ENCODE assay signal across 9 cellular contexts in genomic region chr1:221708076-221708571, GRCh38. TPM values are rescaled to one million over a fixed set of nuclear protein-coding genes. Genes with fewer than 3 reads are reported as not detected.
DNase-seq lines count a peak whose midpoint lies in the region; ATAC-seq, FAIRE-seq and TF ChIP-seq lines count a peak whose summit lies in the region.
"Had no signal": no experiment of that assay in that cellular context is flagged by ENCODE, and none has a peak within 500 bp of the region (broad histone marks: within the 10 kb centered on the region; RNA-seq: fewer than 3 reads in every experiment).

No MANE protein-coding gene starts in this region.

- H3K9me3 Mint-ChIP-seq in natural killer cell, result no peaks in the 10 kb centered on the region

- peak overlapping the region; percentile 62 for H3K4me3 Mint-ChIP-seq in natural killer cell

- peak; percentile 60 for ATAC-seq in Right ventricle myocardium superior (ENCODE audit: poor library complexity)
- peak; percentile 49 for ATAC-seq in HG02938 (IDR thresholded peaks at IDR 0.05; ENCODE audit: unreplicated experiment)
- peak; percentile 83 for ATAC-seq in K562
- ATAC-seq in natural killer cell, result peak; percentile 39 to 78 (median 72)

- no peak; the same call in 1 of the 2 replicates for TF ChIP-seq POLR2A in K562 (conservative IDR thresholded peaks at IDR 0.05)

- H3K4me1 Mint-ChIP-seq in natural killer cell, result peaks cover 72 to 75% of the 10 kb centered on the region in 2 donors

- TF ChIP-seq CTCF in right atrium auricular region (IDR thresholded peaks at IDR 0.05) (no peak), OCI-LY3 (IDR thresholded peaks at IDR 0.05; ENCODE audit: low read depth, low read length) (no peak), K562 (IDR thresholded peaks at IDR 0.05 in 2 of 3, conservative IDR thresholded peaks at IDR 0.05 in 1 of 3; ENCODE audit: insufficient read depth in 2 of 3, low read depth in 1 of 3, low read length in 3 of 3) (no peak), natural killer cell (IDR thresholded peaks at IDR 0.05) (no peak)

- no peak overlapping the region for H3K27ac ChIP-seq in right atrium auricular region
- peak overlapping the region; percentile 48 for H3K27ac ChIP-seq in OCI-LY3 (ENCODE audit: low read length)
- peak overlapping the region; percentile 86 for H3K27ac ChIP-seq in K562 (ENCODE audit: extremely low read depth, low read depth, low read length)

- peak overlapping the region; percentile 91 to 99 for H3K27ac Mint-ChIP-seq in natural killer cell

- peaks cover 18% of the 10 kb centered on the region for H3K36me3 ChIP-seq in right atrium auricular region
- H3K36me3 ChIP-seq in OCI-LY3 (replicated peaks; ENCODE audit: low read depth, low read length), result peaks cover 39% of the 10 kb centered on the region
- H3K36me3 ChIP-seq in K562 (ENCODE audit: control insufficient read depth, insufficient read depth, low read length), result peaks cover 21% of the 10 kb centered on the region

- no peaks in the 10 kb centered on the region for H3K36me3 Mint-ChIP-seq in natural killer cell

- 0% methylated on average over 5 of the region's 5 CpGs for WGBS in K562 (ENCODE audit: insufficient coverage, low coverage, missing lambda C conversion rate)

- H3K27me3 Mint-ChIP-seq in natural killer cell (ENCODE audit: low read depth in 2 of 2), result no peaks in the 10 kb centered on the region

- H3K4me1 ChIP-seq in right atrium auricular region, result peaks cover 0 to 36% of the 10 kb centered on the region in 2 donors
- H3K4me1 ChIP-seq in OCI-LY3 (ENCODE audit: low read length), result peaks cover 47% of the 10 kb centered on the region
- peaks cover 10 to 59% of the 10 kb centered on the region in 2 experiments for H3K4me1 ChIP-seq in K562 (replicated peaks in 1 of 2; ENCODE audit: control insufficient read depth in 2 of 2, insufficient read depth in 2 of 2, low read length in 2 of 2)

- H4K20me1 ChIP-seq in OCI-LY3 (ENCODE audit: insufficient read depth, low read length) (no peaks in the 10 kb centered on the region), K562 (replicated peaks; ENCODE audit: control insufficient read depth, insufficient read depth, low read length) (no peaks in the 10 kb centered on the region)

- intact Hi-C loops in Right ventricle myocardium superior (cut with DNase I) (no loop called here), K562 (cut with micrococcal nuclease) (loop anchor here (1.0 to 2.0 kb wide), 2 partner anchors 15 to 35 kb away; partner anchors contain the start of gene DUSP10), natural killer cell (cut with micrococcal nuclease) (loop anchor here (1.0 kb wide), 6 partner anchors 34 to 187 kb away; partner anchors contain the start of gene DUSP10)

- H3K9me3 ChIP-seq in right atrium auricular region, result no peaks in the 10 kb centered on the region
- H3K9me3 ChIP-seq in OCI-LY3 (ENCODE audit: insufficient read depth, low read length), result no peaks in the 10 kb centered on the region
- H3K9me3 ChIP-seq in K562 (replicated peaks; ENCODE audit: control insufficient read depth, insufficient read depth, low read depth, low read length), result no peaks in the 10 kb centered on the region

- in situ Hi-C loops in K562 (cut with MboI), result no loop called here

- peak overlapping the region; percentile 20; the same call in 1 of the 2 replicates for H3K9ac ChIP-seq in OCI-LY3 (ENCODE audit: low read length)
- H3K9ac ChIP-seq in K562 (ENCODE audit: insufficient read depth in 1 of 2, low read depth in 2 of 2, low read length in 2 of 2), result peak overlapping the region in 1 of 2 experiments; percentile 59; a peak in 2 of 4 replicates

- peak; percentile 57 to 64 for TF ChIP-seq RAD21 in K562 (CRISPR knock-in tag; conservative IDR thresholded peaks at IDR 0.05 in 1 of 2, IDR thresholded peaks at IDR 0.05 in 1 of 2)

- FAIRE-seq in K562 (lab: Jason Lieb, UNC), result peak; percentile 92
- FAIRE-seq: endothelial cell of umbilical vein had no signal

- peak; percentile 99 for TF ChIP-seq EP300 in K562 (IDR thresholded peaks at IDR 0.05; ENCODE audit: low read length)

- H3K79me2 ChIP-seq in OCI-LY3 (ENCODE audit: low read length) (peaks cover 55% of the 10 kb centered on the region), K562 (ENCODE audit: control insufficient read depth, insufficient read depth, low read length) (peaks cover 20% of the 10 kb centered on the region)

- H3K9me1 ChIP-seq in K562 (ENCODE audit: control insufficient read depth, insufficient read depth, low read length), result no peaks in the 10 kb centered on the region

- CTCF ChIA-PET in K562 (lab: Yijun Ruan, JAX; ENCODE audit: low intra/inter-chr PET ratio), result no interaction called here

- H3K4me2 ChIP-seq in OCI-LY3 (ENCODE audit: low read length) (peak overlapping the region; percentile 64), K562 (ENCODE audit: insufficient read depth, low read length) (peak overlapping the region; percentile 29)

- H3K27me3 ChIP-seq in right atrium auricular region, result no peaks in the 10 kb centered on the region
- H3K27me3 ChIP-seq in OCI-LY3 (ENCODE audit: low read depth, low read length), result no peaks in the 10 kb centered on the region
- no peaks in the 10 kb centered on the region for H3K27me3 ChIP-seq in K562 (ENCODE audit: control insufficient read depth in 2 of 2, insufficient read depth in 2 of 2, low read length in 2 of 2)

- no peak overlapping the region for H3K4me3 ChIP-seq in right atrium auricular region
- H3K4me3 ChIP-seq in OCI-LY3 (ENCODE audit: low read length), result peak overlapping the region; percentile 15
- no peak overlapping the region for H3K4me3 ChIP-seq in K562

- POLR2A ChIA-PET in K562 (lab: Yijun Ruan, JAX), result interaction anchor here (0.9 to 1.3 kb wide), 2 partner anchors 10 to 34 kb away, joined by 4 read pairs; partner anchors contain the start of gene DUSP10

- no peak overlapping the region for H2AFZ ChIP-seq in OCI-LY3 (ENCODE audit: low read depth, low read length)
- H2AFZ ChIP-seq in K562 (ENCODE audit: low read depth, low read length), result peak overlapping the region; percentile 79

- DNase-seq in Right ventricle myocardium superior (no peak), right atrium auricular region (ENCODE audit: low spot score) (no peak), K562 (ENCODE audit: extremely low read depth in 1 of 4, low spot score in 3 of 4) (peak; percentile 51 to 90 (median 71)), natural killer cell (peak; percentile 62), NCI-H2029 treated with DMSO at 0.1 percent for 48 hours (lab: John Stamatoyannopoulos, UW) (no peak), NCI-H128 (lab: John Stamatoyannopoulos, UW; ENCODE audit: unreplicated experiment) (no peak)

- no TSS peak for BruUV-seq in K562 (replicated peaks; lab: Mats Ljungman, UMichigan)

TF ChIP-seq in K562, 482 proteins besides CTCF, POLR2A, EP300 and RAD21 (continues in another document):
- TF ChIP-seq NUFIP1 (IDR thresholded peaks at IDR 0.05; ENCODE audit: partially characterized antibody), result no peak
- no peak for TF ChIP-seq XRCC3 (IDR thresholded peaks at IDR 0.05)
- TF ChIP-seq ZNF584 (CRISPR knock-in tag; IDR thresholded peaks at IDR 0.05; ENCODE audit: low read depth), result peak; percentile 95
- no peak for TF ChIP-seq HOXB6 (CRISPR knock-in tag; IDR thresholded peaks at IDR 0.05; ENCODE audit: borderline replicate concordance)
- no peak for TF ChIP-seq CSDE1 (IDR thresholded peaks at IDR 0.05)
- no peak for TF ChIP-seq SRSF1 (IDR thresholded peaks at IDR 0.05; ENCODE audit: low read depth, low read length)
- no peak; the same call in 1 of the 2 replicates for TF ChIP-seq TCFL5 (CRISPR knock-in tag; conservative IDR thresholded peaks at IDR 0.05)
- peak; percentile 66 for TF ChIP-seq ZNF239 (CRISPR knock-in tag; IDR thresholded peaks at IDR 0.05)
- TF ChIP-seq RHOXF2B (CRISPR knock-in tag; conservative IDR thresholded peaks at IDR 0.05), result no peak

RNA-seq across cellular contexts. Expression of gene DUSP10, which starts 33.8 kb away (rescaled TPM):
- total RNA-seq in Right ventricle myocardium superior (4.5 TPM), right atrium auricular region (1 to 10 TPM; 3.3 to 6.4 TPM), K562 (2014; rRNA removed) (6.6 and 7.3 TPM in 2 replicates), K562 (2014; rRNA removed; fragmentation: Illumina TruSeq; extraction: Trizol) (6.3 and 7.6 TPM in 2 replicates), K562 (2015; rRNA removed; fragmentation: Illumina TruSeq; extraction: Trizol) (7.0 and 7.8 TPM in 2 replicates), K562 (2021) (5.9 and 6.1 TPM in 2 replicates), natural killer cell (100 to 1,000 TPM; 109 to 231 (median 210) TPM)
- 5.0 and 6.0 TPM in 2 replicates for total RNA-seq in K562 (2011; cell fraction: chromatin; rRNA removed; ENCODE audit: low replicate concordance)
- total RNA-seq in K562 (2011; cell fraction: nucleolus; rRNA removed), result 3.9 and 4.0 TPM in 2 replicates
- total RNA-seq in K562 (2011; cell fraction: nucleoplasm; rRNA removed), result 3.6 and 4.4 TPM in 2 replicates
- polyA plus RNA-seq in K562 (2011; rRNA removed) (1.7 and 3.1 TPM in 2 replicates), K562 (2014; fragmentation: Illumina TruSeq; extraction: Trizol) (6.2 and 8.3 TPM in 2 replicates), K562 (2014; fragmentation: Nextera tagmentation; extraction: Ambion mirVana) (1 to 10 TPM; 3.8 to 5.5 TPM), K562 (2014; rRNA removed) (5.4 and 6.6 TPM in 2 replicates)
- 3.6 and 4.4 TPM in 2 replicates for polyA plus RNA-seq in K562 (2011; cell fraction: cytosol; rRNA removed)
- 3.0 and 4.0 TPM in 2 replicates for polyA plus RNA-seq in K562 (2011; cell fraction: nucleus; rRNA removed)
- 5.8 and 10.6 TPM in 2 replicates for polyA plus RNA-seq in K562 (2012)
- polyA minus RNA-seq in K562 (2011; rRNA and poly(A)+ RNA removed), result 4.8 and 6.1 TPM in 2 replicates
- polyA minus RNA-seq in K562 (2011; cell fraction: cytosol; rRNA and poly(A)+ RNA removed), result 1.0 and 1.4 TPM in 2 replicates
- 4.8 and 8.7 TPM in 2 replicates for polyA minus RNA-seq in K562 (2011; cell fraction: nucleus; rRNA and poly(A)+ RNA removed)

Comparison
In these comparisons a context has a peak if more than half of its experiments do, and no peak if none do; other contexts are left out.
1. DNase-seq: peak in K562 (4 of 4) and natural killer cell (single experiment); none in Right ventricle myocardium superior (single experiment), right atrium auricular region (single experiment), NCI-H2029 treated with DMSO at 0.1 percent for 48 hours (single experiment) and NCI-H128 (single experiment).
2. H3K27ac ChIP-seq: peak in OCI-LY3 (single experiment) and K562 (single experiment); none in right atrium auricular region (0 of 2).
3. RNA of gene DUSP10, which starts 33.8 kb away (total RNA-seq): 109 to 231 TPM in natural killer cell; 3.6 to 7.8 TPM in K562, 3.3 to 6.4 TPM in right atrium auricular region and 4.5 TPM in Right ventricle myocardium superior (single experiment); every median in the first group is over 10 times any median in the second.
4. Peak in every context shown above with its lines, with median percentiles within 50 percentile points of each other: ATAC-seq.